ENCODE assay signal across 8 cellular contexts in the genomic region with DNA sequence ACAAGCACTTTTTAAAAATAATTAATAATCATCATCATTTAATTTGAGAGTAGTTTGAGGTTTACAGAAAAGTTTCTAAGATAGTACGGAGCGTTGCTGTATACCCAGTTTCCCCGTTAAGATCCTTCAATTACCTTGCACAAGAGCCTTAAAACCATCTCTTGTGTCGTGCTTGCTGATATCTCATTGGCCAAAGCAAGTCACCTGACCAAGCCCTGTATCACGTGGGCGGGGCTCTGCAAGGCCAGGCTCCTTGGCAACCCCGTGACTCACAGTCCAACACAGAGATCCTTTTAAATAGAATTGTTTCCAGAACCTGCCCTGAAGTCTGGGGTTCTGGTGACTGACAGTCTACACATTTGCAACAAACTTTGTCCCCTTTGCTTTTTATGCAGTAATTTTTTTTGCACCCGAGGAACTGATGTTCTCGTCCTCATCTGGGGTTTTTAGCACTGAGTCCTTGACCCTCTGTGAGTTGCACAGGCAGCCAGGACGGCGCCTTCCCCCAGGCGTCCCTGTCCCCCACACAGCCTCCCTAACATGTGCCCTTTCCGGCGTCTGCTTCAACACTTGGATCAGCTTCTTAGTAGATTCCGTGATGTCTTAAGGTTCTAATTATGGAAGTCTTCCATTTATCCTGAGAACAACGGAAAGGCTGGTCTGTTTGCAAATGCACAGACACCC.
DNase-seq lines count a peak whose midpoint lies in the region; ATAC-seq and TF ChIP-seq lines count a peak whose summit lies in the region.

No MANE protein-coding gene starts in this region.

- H3K27ac ChIP-seq in left ventricle myocardium inferior (replicated peaks) = peak overlapping the region; percentile 22

- peaks cover 45% of the 10 kb centered on the region for H3K4me1 ChIP-seq in left ventricle myocardium inferior

- TF ChIP-seq CTCF in left ventricle myocardium inferior (IDR thresholded peaks at IDR 0.05; ENCODE audit: borderline replicate concordance) = no peak

- peak; percentile 31 for ATAC-seq in activated naive CD8-positive, alpha-beta T cell treated with anti-CD3 and anti-CD28 coated beads, Interleukin-2, amount 50 U/mL, for 24 hours
- no peak for ATAC-seq in GM21825 (IDR thresholded peaks at IDR 0.05; ENCODE audit: unreplicated experiment)
- no peak for ATAC-seq in HG02642 (IDR thresholded peaks at IDR 0.05; ENCODE audit: poor library complexity, unreplicated experiment)

- H3K27me3 ChIP-seq in left ventricle myocardium inferior (ENCODE audit: low read depth) = no peaks in the 10 kb centered on the region

- H3K9me3 ChIP-seq in left ventricle myocardium inferior (replicated peaks) = peaks cover 17% of the 10 kb centered on the region

- intact Hi-C loops in left ventricle myocardium inferior (cut with micrococcal nuclease) = no loop called here
- intact Hi-C loops in cardiac septum (cut with DNase I) = no loop called here

- no peak overlapping the region for H3K4me3 Mint-ChIP-seq in activated naive CD8-positive, alpha-beta T cell treated with anti-CD3 and anti-CD28 coated beads, Interleukin-2, amount 50 U/mL, for 24 hours

- no peaks in the 10 kb centered on the region for H3K36me3 ChIP-seq in left ventricle myocardium inferior

- H3K36me3 Mint-ChIP-seq in activated naive CD8-positive, alpha-beta T cell treated with anti-CD3 and anti-CD28 coated beads, Interleukin-2, amount 50 U/mL, for 24 hours (ENCODE audit: low read depth) = peaks cover 1% of the 10 kb centered on the region

- H3K27me3 Mint-ChIP-seq in activated naive CD8-positive, alpha-beta T cell treated with anti-CD3 and anti-CD28 coated beads, Interleukin-2, amount 50 U/mL, for 24 hours = no peaks in the 10 kb centered on the region

- DNase-seq in left ventricle myocardium inferior (peak; percentile 42), cardiac septum (ENCODE audit: low spot score) (no peak), inferior parietal cortex (ENCODE audit: extremely low spot score) (peak; percentile 58), NCI-H2227 (lab: John Stamatoyannopoulos, UW; ENCODE audit: unreplicated experiment) (no peak)
- DNase-seq in activated naive CD8-positive, alpha-beta T cell treated with anti-CD3 and anti-CD28 coated beads, Interleukin-2, amount 50 U/mL, for 24 hours = peak; percentile 39
- DNase-seq in stimulated activated CD4-positive, alpha-beta T cell treated with anti-CD3 and anti-CD28 coated beads, TNF-alpha, amount 100 ng/mL, for 48 hours (ENCODE audit: low read depth in 3 of 3) = peak in 2 of 3 donors; percentile 35 to 39

- H3K27ac Mint-ChIP-seq in activated naive CD8-positive, alpha-beta T cell treated with anti-CD3 and anti-CD28 coated beads, Interleukin-2, amount 50 U/mL, for 24 hours = no peak overlapping the region

- peaks cover 18% of the 10 kb centered on the region for H3K4me1 Mint-ChIP-seq in activated naive CD8-positive, alpha-beta T cell treated with anti-CD3 and anti-CD28 coated beads, Interleukin-2, amount 50 U/mL, for 24 hours

- H3K9me3 Mint-ChIP-seq in activated naive CD8-positive, alpha-beta T cell treated with anti-CD3 and anti-CD28 coated beads, Interleukin-2, amount 50 U/mL, for 24 hours = no peaks in the 10 kb centered on the region

- no peak overlapping the region for H3K4me3 ChIP-seq in left ventricle myocardium inferior

Comparison
In these comparisons a context has a peak if more than half of its experiments do, and no peak if none do; other contexts are left out.
1. DNase-seq: peak in left ventricle myocardium inferior (single experiment), activated naive CD8-positive, alpha-beta T cell treated with anti-CD3 and anti-CD28 coated beads, Interleukin-2, amount 50 U/mL, for 24 hours (single experiment), inferior parietal cortex (single experiment) and stimulated activated CD4-positive, alpha-beta T cell treated with anti-CD3 and anti-CD28 coated beads, TNF-alpha, amount 100 ng/mL, for 48 hours (2 of 3); none in cardiac septum (single experiment) and NCI-H2227 (single experiment).